14 cellular contexts compared by ENCODE assay signal in the genomic region with DNA sequence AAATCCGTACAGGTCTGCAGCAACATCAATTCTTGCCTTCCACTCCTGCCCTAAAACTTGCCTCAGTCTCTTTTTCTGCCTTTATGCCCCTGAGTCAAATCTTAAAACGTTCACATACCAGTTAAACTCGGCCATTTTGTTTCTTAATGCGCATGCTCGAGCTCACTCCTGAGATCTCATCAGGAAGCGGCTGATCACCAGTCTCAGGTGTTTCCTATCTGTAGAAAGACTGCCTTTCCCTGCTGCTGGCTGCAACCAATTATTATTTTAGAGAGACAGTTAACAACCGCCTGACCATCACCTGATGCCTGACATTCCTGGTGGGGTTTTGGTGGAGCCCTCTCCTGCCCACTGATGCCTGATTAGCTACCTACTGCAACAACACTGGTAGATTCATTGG.
DNase-seq lines count a peak whose midpoint lies in the region; ATAC-seq and TF ChIP-seq lines count a peak whose summit lies in the region.
"Had no signal": no experiment of that assay in that cellular context is flagged by ENCODE, and none has a peak within 500 bp of the region (broad histone marks: within the 10 kb centered on the region; RNA-seq: fewer than 3 reads in every experiment).

No MANE protein-coding gene starts in this region.

- DNase-seq in NCI-H748 (lab: John Stamatoyannopoulos, UW; ENCODE audit: unreplicated experiment) (peak; percentile 23), NCI-H748 treated with DMSO at 0.1 percent for 48 hours (lab: John Stamatoyannopoulos, UW) (no peak), WTC11 (ENCODE audit: low spot score) (no peak), NOMO-1 treated with DMSO at 0.1 percent for 48 hours (lab: John Stamatoyannopoulos, UW; ENCODE audit: unreplicated experiment) (no peak), foreskin fibroblast (no peak), germinal center (ENCODE audit: low spot score) (no peak)
- DNase-seq: AML-193; Caco-2; CD8-positive, alpha-beta memory T cell; GF-D8 had no signal

- H3K27me3 ChIP-seq in iPS-20b (ENCODE audit: insufficient read depth, low read length), result no peaks in the 10 kb centered on the region
- H3K27me3 ChIP-seq: BLaER1 had no signal

- CTCF ChIA-PET in WTC11 (lab: Charles Lee), result interaction anchor here (1.1 to 1.7 kb wide), 4 partner anchors 91 to 196 kb away, joined by 4 to 7 read pairs (median 4); a partner anchor contains a TSS

- H3K4me3 ChIP-seq in iPS-20b (ENCODE audit: low read length) (peak overlapping the region; percentile 34; the same call in 1 of the 2 replicates), foreskin fibroblast (ENCODE audit: low read depth in 1 of 2, low read length in 2 of 2) (no peak overlapping the region)
- H3K4me3 ChIP-seq: BLaER1 had no signal

- peaks cover 40% of the 10 kb centered on the region for H3K4me1 Mint-ChIP-seq in WTC11
- H3K4me1 Mint-ChIP-seq: CD8-positive, alpha-beta memory T cell had no signal

- peak overlapping the region; percentile 56 for H3K4me3 Mint-ChIP-seq in WTC11
- H3K4me3 Mint-ChIP-seq: CD8-positive, alpha-beta memory T cell had no signal

- peak overlapping the region; percentile 45; the same call in 1 of the 2 replicates for H3K9ac ChIP-seq in iPS-20b (ENCODE audit: low read depth, low read length)
- H3K9ac ChIP-seq: BLaER1 had no signal

- TF ChIP-seq CTCF in WTC11 (IDR thresholded peaks at IDR 0.05) (no peak), foreskin fibroblast (IDR thresholded peaks at IDR 0.05; ENCODE audit: low read depth, low read length) (no peak)

- peaks cover 34% of the 10 kb centered on the region for H3K4me1 ChIP-seq in iPS-20b (ENCODE audit: insufficient read depth, low read length)
- H3K4me1 ChIP-seq: BLaER1, Caco-2 had no signal

- H3K36me3 ChIP-seq in iPS-20b (ENCODE audit: insufficient read depth, low read depth, low read length), result no peaks in the 10 kb centered on the region
- H3K36me3 ChIP-seq: BLaER1 had no signal

- ATAC-seq in WTC11, result peak; percentile 65
- ATAC-seq: HCT116 had no signal

- H3K9me3 ChIP-seq in iPS-20b (ENCODE audit: insufficient read depth, low read depth, low read length), result peaks cover 4% of the 10 kb centered on the region; the same call in 1 of the 2 replicates
- H3K9me3 ChIP-seq: Caco-2 had no signal

- peak overlapping the region; percentile 80 for H3K27ac ChIP-seq in iPS-20b (ENCODE audit: low read length)
- H3K27ac ChIP-seq: 22Rv1, BLaER1 had no signal

- no peaks in the 10 kb centered on the region for H3K27me3 Mint-ChIP-seq in WTC11 (ENCODE audit: low read depth)
- H3K27me3 Mint-ChIP-seq: CD8-positive, alpha-beta memory T cell had no signal

- H3K36me3 Mint-ChIP-seq in WTC11, result peaks cover 15% of the 10 kb centered on the region
- H3K36me3 Mint-ChIP-seq: CD8-positive, alpha-beta memory T cell had no signal

- peaks cover 14% of the 10 kb centered on the region for H3K9me3 Mint-ChIP-seq in WTC11

- POLR2A ChIA-PET in WTC11 (lab: Charles Lee), result no interaction called here

- H3K27ac Mint-ChIP-seq in WTC11, result peak overlapping the region; percentile 94

TF ChIP-seq in WTC11, 78 proteins besides CTCF, POLR2A, EP300 and RAD21:
- TF ChIP-seq GRHL2 (CRISPR knock-in tag; IDR thresholded peaks at IDR 0.05; ENCODE audit: insufficient replicate concordance, severe bottlenecking) (no peak), NR1H2 (CRISPR knock-in tag; IDR thresholded peaks at IDR 0.05) (no peak), FOXP1 (CRISPR knock-in tag; IDR thresholded peaks at IDR 0.05; ENCODE audit: borderline replicate concordance) (no peak), ZBTB21 (CRISPR knock-in tag; IDR thresholded peaks at IDR 0.05; ENCODE audit: borderline replicate concordance) (no peak), JAZF1 (CRISPR knock-in tag; IDR thresholded peaks at IDR 0.05) (no peak), TP53 (CRISPR knock-in tag; IDR thresholded peaks at IDR 0.05) (no peak), CREM (CRISPR knock-in tag; IDR thresholded peaks at IDR 0.05) (no peak), SP1 (CRISPR knock-in tag; conservative IDR thresholded peaks at IDR 0.05) (no peak), RELA (CRISPR knock-in tag; IDR thresholded peaks at IDR 0.05; ENCODE audit: borderline replicate concordance) (no peak), FOXJ3 (CRISPR knock-in tag; IDR thresholded peaks at IDR 0.05; ENCODE audit: borderline replicate concordance) (no peak)
- TF ChIP-seq, protein P1, sequence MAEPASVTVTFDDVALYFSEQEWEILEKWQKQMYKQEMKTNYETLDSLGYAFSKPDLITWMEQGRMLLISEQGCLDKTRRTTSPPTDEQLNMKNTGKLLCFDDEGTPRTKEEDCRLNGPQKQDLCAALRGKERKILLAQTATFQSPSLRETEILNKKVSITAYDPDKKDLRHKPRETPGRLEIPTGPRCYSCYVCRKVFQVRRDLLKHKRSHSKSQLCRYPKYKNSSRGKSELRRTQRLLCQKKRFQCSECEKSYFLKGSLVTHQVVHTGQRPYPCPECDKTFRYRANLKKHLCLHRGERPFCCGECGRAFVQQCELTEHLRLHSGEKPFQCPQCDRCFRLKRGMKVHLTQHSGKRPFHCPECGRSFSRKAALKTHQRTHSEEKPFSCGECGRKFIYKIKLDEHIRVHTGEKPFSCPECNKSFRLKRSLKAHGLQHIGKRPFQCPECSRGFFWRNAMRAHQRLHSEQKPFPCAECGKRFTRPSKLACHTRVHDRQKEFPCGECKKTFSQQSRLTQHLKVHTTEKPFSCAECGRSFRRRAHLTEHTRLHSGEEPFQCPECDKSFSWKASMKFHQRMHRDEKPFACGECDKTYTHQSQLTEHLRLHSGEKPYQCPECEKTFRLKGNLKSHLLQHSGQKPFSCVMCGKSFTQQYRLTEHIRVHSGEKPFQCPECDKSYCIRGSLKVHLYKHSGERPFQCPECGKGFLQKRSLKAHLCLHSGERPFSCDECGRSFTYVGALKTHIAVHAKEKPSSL (CRISPR knock-in tag; conservative IDR thresholded peaks at IDR 0.05), result no peak
- TF ChIP-seq, protein P2, sequence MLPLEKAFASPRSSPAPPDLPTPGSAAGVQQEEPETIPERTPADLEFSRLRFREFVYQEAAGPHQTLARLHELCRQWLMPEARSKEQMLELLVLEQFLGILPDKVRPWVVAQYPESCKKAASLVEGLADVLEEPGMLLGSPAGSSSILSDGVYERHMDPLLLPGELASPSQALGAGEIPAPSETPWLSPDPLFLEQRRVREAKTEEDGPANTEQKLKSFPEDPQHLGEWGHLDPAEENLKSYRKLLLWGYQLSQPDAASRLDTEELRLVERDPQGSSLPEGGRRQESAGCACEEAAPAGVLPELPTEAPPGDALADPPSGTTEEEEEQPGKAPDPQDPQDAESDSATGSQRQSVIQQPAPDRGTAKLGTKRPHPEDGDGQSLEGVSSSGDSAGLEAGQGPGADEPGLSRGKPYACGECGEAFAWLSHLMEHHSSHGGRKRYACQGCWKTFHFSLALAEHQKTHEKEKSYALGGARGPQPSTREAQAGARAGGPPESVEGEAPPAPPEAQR (CRISPR knock-in tag; IDR thresholded peaks at IDR 0.05), result no peak
- TF ChIP-seq, protein P3, sequence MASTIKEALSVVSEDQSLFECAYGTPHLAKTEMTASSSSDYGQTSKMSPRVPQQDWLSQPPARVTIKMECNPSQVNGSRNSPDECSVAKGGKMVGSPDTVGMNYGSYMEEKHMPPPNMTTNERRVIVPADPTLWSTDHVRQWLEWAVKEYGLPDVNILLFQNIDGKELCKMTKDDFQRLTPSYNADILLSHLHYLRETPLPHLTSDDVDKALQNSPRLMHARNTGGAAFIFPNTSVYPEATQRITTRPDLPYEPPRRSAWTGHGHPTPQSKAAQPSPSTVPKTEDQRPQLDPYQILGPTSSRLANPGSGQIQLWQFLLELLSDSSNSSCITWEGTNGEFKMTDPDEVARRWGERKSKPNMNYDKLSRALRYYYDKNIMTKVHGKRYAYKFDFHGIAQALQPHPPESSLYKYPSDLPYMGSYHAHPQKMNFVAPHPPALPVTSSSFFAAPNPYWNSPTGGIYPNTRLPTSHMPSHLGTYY (CRISPR knock-in tag; IDR thresholded peaks at IDR 0.05), result no peak
- TF ChIP-seq, protein P4, sequence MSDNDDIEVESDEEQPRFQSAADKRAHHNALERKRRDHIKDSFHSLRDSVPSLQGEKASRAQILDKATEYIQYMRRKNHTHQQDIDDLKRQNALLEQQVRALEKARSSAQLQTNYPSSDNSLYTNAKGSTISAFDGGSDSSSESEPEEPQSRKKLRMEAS (CRISPR knock-in tag; IDR thresholded peaks at IDR 0.05), result no peak
- TF ChIP-seq, protein P5, sequence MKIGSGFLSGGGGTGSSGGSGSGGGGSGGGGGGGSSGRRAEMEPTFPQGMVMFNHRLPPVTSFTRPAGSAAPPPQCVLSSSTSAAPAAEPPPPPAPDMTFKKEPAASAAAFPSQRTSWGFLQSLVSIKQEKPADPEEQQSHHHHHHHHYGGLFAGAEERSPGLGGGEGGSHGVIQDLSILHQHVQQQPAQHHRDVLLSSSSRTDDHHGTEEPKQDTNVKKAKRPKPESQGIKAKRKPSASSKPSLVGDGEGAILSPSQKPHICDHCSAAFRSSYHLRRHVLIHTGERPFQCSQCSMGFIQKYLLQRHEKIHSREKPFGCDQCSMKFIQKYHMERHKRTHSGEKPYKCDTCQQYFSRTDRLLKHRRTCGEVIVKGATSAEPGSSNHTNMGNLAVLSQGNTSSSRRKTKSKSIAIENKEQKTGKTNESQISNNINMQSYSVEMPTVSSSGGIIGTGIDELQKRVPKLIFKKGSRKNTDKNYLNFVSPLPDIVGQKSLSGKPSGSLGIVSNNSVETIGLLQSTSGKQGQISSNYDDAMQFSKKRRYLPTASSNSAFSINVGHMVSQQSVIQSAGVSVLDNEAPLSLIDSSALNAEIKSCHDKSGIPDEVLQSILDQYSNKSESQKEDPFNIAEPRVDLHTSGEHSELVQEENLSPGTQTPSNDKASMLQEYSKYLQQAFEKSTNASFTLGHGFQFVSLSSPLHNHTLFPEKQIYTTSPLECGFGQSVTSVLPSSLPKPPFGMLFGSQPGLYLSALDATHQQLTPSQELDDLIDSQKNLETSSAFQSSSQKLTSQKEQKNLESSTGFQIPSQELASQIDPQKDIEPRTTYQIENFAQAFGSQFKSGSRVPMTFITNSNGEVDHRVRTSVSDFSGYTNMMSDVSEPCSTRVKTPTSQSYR (CRISPR knock-in tag; IDR thresholded peaks at IDR 0.05), result no peak
- TF ChIP-seq, protein P6, sequence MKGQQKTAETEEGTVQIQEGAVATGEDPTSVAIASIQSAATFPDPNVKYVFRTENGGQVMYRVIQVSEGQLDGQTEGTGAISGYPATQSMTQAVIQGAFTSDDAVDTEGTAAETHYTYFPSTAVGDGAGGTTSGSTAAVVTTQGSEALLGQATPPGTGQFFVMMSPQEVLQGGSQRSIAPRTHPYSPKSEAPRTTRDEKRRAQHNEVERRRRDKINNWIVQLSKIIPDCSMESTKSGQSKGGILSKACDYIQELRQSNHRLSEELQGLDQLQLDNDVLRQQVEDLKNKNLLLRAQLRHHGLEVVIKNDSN (CRISPR knock-in tag; IDR thresholded peaks at IDR 0.05), result no peak
